ENCODE assay signal across 23 cellular contexts in the genomic region with DNA sequence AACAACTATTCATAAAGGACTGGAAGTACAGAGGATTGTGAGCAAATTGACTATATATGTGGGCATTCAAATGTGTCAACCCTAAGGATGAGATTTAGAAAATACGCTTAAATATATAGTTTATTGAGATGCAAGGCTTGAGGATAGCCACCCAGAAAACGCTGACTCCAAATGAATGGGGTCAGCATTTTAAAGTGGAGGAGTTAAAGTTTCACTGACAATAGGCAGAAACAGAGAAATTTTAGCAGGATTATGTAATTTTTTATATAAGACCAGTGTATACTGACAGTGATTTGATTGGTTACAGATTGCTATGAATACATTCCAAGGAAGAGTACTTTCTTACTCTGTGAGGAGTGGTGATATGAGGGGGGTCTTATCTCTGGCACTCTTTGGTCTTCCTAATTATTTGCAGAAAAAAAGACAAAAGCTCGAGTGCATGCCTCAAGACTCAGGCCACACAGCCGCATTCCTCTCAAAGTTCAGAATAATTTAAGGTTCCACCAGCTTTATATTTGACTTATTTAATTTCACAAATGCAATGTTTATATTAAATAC.
"Had no signal": no experiment of that assay in that cellular context is flagged by ENCODE, and none has a peak within 500 bp of the region (broad histone marks: within the 10 kb centered on the region; RNA-seq: fewer than 3 reads in every experiment).

No MANE protein-coding gene starts in this region.

- H3K9me3 Mint-ChIP-seq: activated CD4-positive, alpha-beta memory T cell treated with anti-CD3 and anti-CD28 coated beads for 36 hours; activated naive CD8-positive, alpha-beta T cell treated with anti-CD3 and anti-CD28 coated beads for 36 hours; effector memory CD8-positive, alpha-beta T cell; naive thymus-derived CD4-positive, alpha-beta T cell; stimulated activated naive CD8-positive, alpha-beta T cell treated with anti-CD3 and anti-CD28 coated beads, Interleukin-15, Interleukin-2, amounts not matched to agents 100 ng/mL and 50 ng/mL, for 24 hours had no signal

- H3K4me1 Mint-ChIP-seq: activated naive CD8-positive, alpha-beta T cell treated with anti-CD3 and anti-CD28 coated beads for 36 hours; naive thymus-derived CD4-positive, alpha-beta T cell; T-helper 17 cell had no signal

- H3K27me3 Mint-ChIP-seq: activated CD4-positive, alpha-beta memory T cell treated with anti-CD3 and anti-CD28 coated beads for 36 hours; activated naive CD8-positive, alpha-beta T cell treated with anti-CD3 and anti-CD28 coated beads for 36 hours; effector memory CD8-positive, alpha-beta T cell; stimulated activated naive CD8-positive, alpha-beta T cell treated with anti-CD3 and anti-CD28 coated beads, Interleukin-15, Interleukin-2, amounts not matched to agents 100 ng/mL and 50 ng/mL, for 24 hours; T-helper 17 cell had no signal

- H3K36me3 Mint-ChIP-seq: activated CD4-positive, alpha-beta memory T cell treated with anti-CD3 and anti-CD28 coated beads for 36 hours; activated naive CD8-positive, alpha-beta T cell treated with anti-CD3 and anti-CD28 coated beads for 36 hours; naive thymus-derived CD4-positive, alpha-beta T cell had no signal

- H3K27me3 ChIP-seq: colonic mucosa, dorsolateral prefrontal cortex, esophagus muscularis mucosa, gastrocnemius medialis, ovary, right atrium auricular region, thyroid gland had no signal

- DNase-seq: activated CD4-positive, alpha-beta memory T cell treated with anti-CD3 and anti-CD28 coated beads for 36 hours; activated CD4-positive, alpha-beta T cell treated with anti-CD3 and anti-CD28 coated beads for 48 hours; activated naive CD4-positive, alpha-beta T cell treated with Interleukin-2 at 50 U/mL for 16 hours; activated naive CD8-positive, alpha-beta T cell treated with anti-CD3 and anti-CD28 coated beads for 36 hours; activated T-cell treated with anti-CD3 and anti-CD28 coated beads, Interleukin-2, amount 50 U/mL, for 48 hours; colonic mucosa; dorsolateral prefrontal cortex; effector memory CD8-positive, alpha-beta T cell; gastrocnemius medialis; head of caudate nucleus; hypothalamus; left colon; lower lobe of right lung; naive thymus-derived CD4-positive, alpha-beta T cell; ovary; psoas muscle; stimulated activated CD4-positive, alpha-beta T cell treated with anti-CD3 and anti-CD28 coated beads, Interleukin-12 subunit alpha, Interleukin-12 subunit beta, amount 100 ng/mL, for 4 hours; substantia nigra; T-helper 17 cell; thyroid gland had no signal

- H3K4me1 ChIP-seq: colonic mucosa, gastrocnemius medialis, lower lobe of right lung, psoas muscle, right atrium auricular region, thyroid gland had no signal

- H3K27ac Mint-ChIP-seq: activated CD4-positive, alpha-beta memory T cell treated with anti-CD3 and anti-CD28 coated beads for 36 hours; activated naive CD8-positive, alpha-beta T cell treated with anti-CD3 and anti-CD28 coated beads for 36 hours; effector memory CD8-positive, alpha-beta T cell; naive thymus-derived CD4-positive, alpha-beta T cell; stimulated activated naive CD8-positive, alpha-beta T cell treated with anti-CD3 and anti-CD28 coated beads, Interleukin-15, Interleukin-2, amounts not matched to agents 100 ng/mL and 50 ng/mL, for 24 hours; T-helper 17 cell had no signal

- H3K27ac ChIP-seq: colonic mucosa, dorsolateral prefrontal cortex, esophagus muscularis mucosa, gastrocnemius medialis, lower lobe of right lung, ovary, psoas muscle, right atrium auricular region, thyroid gland had no signal

- ATAC-seq: effector memory CD8-positive, alpha-beta T cell; gastrocnemius medialis; left colon; lower lobe of right lung; naive thymus-derived CD4-positive, alpha-beta T cell; psoas muscle; T-helper 17 cell had no signal

- H3K36me3 ChIP-seq: colonic mucosa, esophagus muscularis mucosa, gastrocnemius medialis, lower lobe of right lung, ovary, right atrium auricular region, thyroid gland had no signal

- H3K4me3 Mint-ChIP-seq: activated CD4-positive, alpha-beta memory T cell treated with anti-CD3 and anti-CD28 coated beads for 36 hours; activated naive CD8-positive, alpha-beta T cell treated with anti-CD3 and anti-CD28 coated beads for 36 hours; effector memory CD8-positive, alpha-beta T cell; naive thymus-derived CD4-positive, alpha-beta T cell; stimulated activated naive CD8-positive, alpha-beta T cell treated with anti-CD3 and anti-CD28 coated beads, Interleukin-15, Interleukin-2, amounts not matched to agents 100 ng/mL and 50 ng/mL, for 24 hours; T-helper 17 cell had no signal

- H3K4me3 ChIP-seq: colonic mucosa, dorsolateral prefrontal cortex, esophagus muscularis mucosa, gastrocnemius medialis, lower lobe of right lung, ovary, psoas muscle, right atrium auricular region, thyroid gland had no signal

- H3K9me3 ChIP-seq: colonic mucosa, esophagus muscularis mucosa, gastrocnemius medialis, lower lobe of right lung, ovary, psoas muscle, right atrium auricular region, thyroid gland had no signal
